10 cellular contexts compared by ENCODE assay signal in genomic region chr17:40312893-40313659, GRCh38. TPM values are rescaled to one million over a fixed set of nuclear protein-coding genes. Genes with fewer than 3 reads are reported as not detected.
A peak's percentile ranks its signal among the peaks of the same experiment; 100 is the strongest.
DNase-seq lines count a peak whose midpoint lies in the region; ATAC-seq, FAIRE-seq and TF ChIP-seq lines count a peak whose summit lies in the region.
"Had no signal": no experiment of that assay in that cellular context is flagged by ENCODE, and none has a peak within 500 bp of the region (broad histone marks: within the 10 kb centered on the region; RNA-seq: fewer than 3 reads in every experiment).

No MANE protein-coding gene starts in this region.

- TF ChIP-seq POLR2A in spleen (IDR thresholded peaks at IDR 0.05): no peak

- H3K9me3 Mint-ChIP-seq in GM23338: no peaks in the 10 kb centered on the region
- H3K9me3 Mint-ChIP-seq in activated CD4-positive, alpha-beta T cell treated with anti-CD3 and anti-CD28 coated beads for 36 hours (ENCODE audit: low read depth): no peaks in the 10 kb centered on the region
- H3K9me3 Mint-ChIP-seq: naive thymus-derived CD4-positive, alpha-beta T cell had no signal

- H3K27me3 Mint-ChIP-seq in GM23338 (ENCODE audit: insufficient read depth, low read depth, poor library complexity): peaks cover 31% of the 10 kb centered on the region
- no peaks in the 10 kb centered on the region for H3K27me3 Mint-ChIP-seq in activated CD4-positive, alpha-beta T cell treated with anti-CD3 and anti-CD28 coated beads for 36 hours
- H3K27me3 Mint-ChIP-seq: naive thymus-derived CD4-positive, alpha-beta T cell had no signal

- H3K36me3 ChIP-seq in GM23338 (ENCODE audit: insufficient read depth) (no peaks in the 10 kb centered on the region), kidney (ENCODE audit: control insufficient read depth in 1 of 2, insufficient read depth in 2 of 2, low read length in 2 of 2) (no peaks in the 10 kb centered on the region), spleen (no peaks in the 10 kb centered on the region)

- 0 out of 2 replicates have a peak overlapping the region, but pooled peaks have one; percentile 3 for H3K27ac Mint-ChIP-seq in GM23338
- no peak overlapping the region for H3K27ac Mint-ChIP-seq in activated CD4-positive, alpha-beta T cell treated with anti-CD3 and anti-CD28 coated beads for 36 hours

- no peaks in the 10 kb centered on the region for H3K79me2 ChIP-seq in GM23338 (replicated peaks; ENCODE audit: insufficient read depth)

- H3K4me1 Mint-ChIP-seq in GM23338: peaks cover 70% of the 10 kb centered on the region
- peaks cover 64% of the 10 kb centered on the region for H3K4me1 Mint-ChIP-seq in activated CD4-positive, alpha-beta T cell treated with anti-CD3 and anti-CD28 coated beads for 36 hours

- H3K9ac ChIP-seq in kidney (ENCODE audit: low read length in 2 of 2): peak overlapping the region; percentile 13 to 17

- no peaks in the 10 kb centered on the region; the same call in 2 of the 3 replicates for H3K36me3 Mint-ChIP-seq in GM23338 (ENCODE audit: low read depth)
- no peaks in the 10 kb centered on the region for H3K36me3 Mint-ChIP-seq in activated CD4-positive, alpha-beta T cell treated with anti-CD3 and anti-CD28 coated beads for 36 hours (ENCODE audit: low read depth)
- H3K36me3 Mint-ChIP-seq: naive thymus-derived CD4-positive, alpha-beta T cell had no signal

- no peaks in the 10 kb centered on the region; the same call in 1 of the 2 replicates for H4K20me1 ChIP-seq in GM23338 (replicated peaks; ENCODE audit: insufficient read depth)

- H3K27me3 ChIP-seq in GM23338 (ENCODE audit: insufficient read depth) (peaks cover 33% of the 10 kb centered on the region), spleen (replicated peaks in 1 of 7) (no peaks in the 10 kb centered on the region)

- H3K27ac ChIP-seq in GM23338 (ENCODE audit: low read depth) (no peak overlapping the region), kidney (ENCODE audit: low read depth in 2 of 2, low read length in 2 of 2) (peak overlapping the region; percentile 72 to 73), spleen (peak overlapping the region in 5 of 8 donors; percentile 33 to 89 (median 85))

- H3K4me1 ChIP-seq in GM23338 (ENCODE audit: insufficient read depth) (peaks cover 43% of the 10 kb centered on the region), kidney (ENCODE audit: control insufficient read depth in 1 of 2, insufficient read depth in 1 of 2, low read depth in 1 of 2, low read length in 2 of 2) (peaks cover 58 to 79% of the 10 kb centered on the region in 2 donors), spleen (peaks cover 67 to 100% (median 97%) of the 10 kb centered on the region in 6 donors)

- H2AFZ ChIP-seq in GM23338: no peak overlapping the region

- POLR2A ChIA-PET in activated CD4-positive, alpha-beta T cell treated with anti-CD3 and anti-CD28 coated beads for 36 hours (lab: Charles Lee): interaction anchor here (0.5 kb wide), 1 partner anchor 179 kb away, joined by 3 read pairs; no protein-coding TSS in a partner anchor

- peaks cover 21% of the 10 kb centered on the region for H3F3A ChIP-seq in GM23338 (replicated peaks; ENCODE audit: low read depth)

- 72 to 85% (median 77%) methylated on average over 4 of the region's 4 CpGs for WGBS in spleen, 5 donors

- intact Hi-C loops in kidney (cut with DNase I) (no loop called here), spleen (cut with DNase I; ENCODE audit: low total_unique reads) (no loop called here)
- intact Hi-C loops in activated CD4-positive, alpha-beta T cell treated with anti-CD3 and anti-CD28 coated beads for 36 hours (cut with DNase I, micrococcal nuclease): no loop called here

- TF ChIP-seq CTCF in GM23338 (conservative IDR thresholded peaks at IDR 0.05; ENCODE audit: low read depth in 2 of 2) (no peak), kidney (IDR thresholded peaks at IDR 0.05; ENCODE audit: borderline replicate concordance, extremely low read depth, insufficient read depth) (no peak), spleen (IDR thresholded peaks at IDR 0.05 in 8 of 11, conservative IDR thresholded peaks at IDR 0.05 in 3 of 11) (no peak)

- H3K9me3 ChIP-seq in kidney (ENCODE audit: control insufficient read depth in 1 of 2, low read length in 2 of 2) (no peaks in the 10 kb centered on the region), spleen (no peaks in the 10 kb centered on the region)

- no peak for FAIRE-seq in kidney (lab: Jason Lieb, UNC)

- ATAC-seq in GM23338 (no peak), GM21825 (IDR thresholded peaks at IDR 0.05; ENCODE audit: unreplicated experiment) (no peak), GM21515 (IDR thresholded peaks at IDR 0.05; ENCODE audit: unreplicated experiment) (no peak)
- no peak for ATAC-seq in activated CD4-positive, alpha-beta T cell treated with anti-CD3 and anti-CD28 coated beads for 36 hours
- ATAC-seq: naive thymus-derived CD4-positive, alpha-beta T cell had no signal

- no peak overlapping the region for H3K4me3 Mint-ChIP-seq in GM23338
- no peak overlapping the region for H3K4me3 Mint-ChIP-seq in activated CD4-positive, alpha-beta T cell treated with anti-CD3 and anti-CD28 coated beads for 36 hours

- CTCF ChIA-PET in activated CD4-positive, alpha-beta T cell treated with anti-CD3 and anti-CD28 coated beads for 36 hours (lab: Charles Lee): interaction anchor here (0.5 to 1.2 kb wide), 3 partner anchors 11 to 43 kb away, joined by 3 read pairs; no protein-coding TSS in a partner anchor

- no peak for DNase-seq in GM23338 (ENCODE audit: low spot score)
- DNase-seq in RPMI8226: peak; percentile 48
- DNase-seq in kidney: peak; percentile 64
- DNase-seq in spleen: no peak
- DNase-seq in midbrain (lab: John Stamatoyannopoulos, UW): no peak
- no peak for DNase-seq in activated CD4-positive, alpha-beta T cell treated with anti-CD3 and anti-CD28 coated beads for 36 hours
- DNase-seq: activated CD8-positive, alpha-beta memory T cell treated with anti-CD3 and anti-CD28 coated beads, Interleukin-2, amount 50 U/mL, for 4 hours; naive thymus-derived CD4-positive, alpha-beta T cell had no signal

- no peaks in the 10 kb centered on the region for H3K9me2 ChIP-seq in GM23338 (ENCODE audit: insufficient read depth)

- H3K4me3 ChIP-seq in GM23338 (no peak overlapping the region), kidney (ENCODE audit: low read length in 2 of 2) (no peak overlapping the region), spleen (no peak overlapping the region)

- peak overlapping the region; percentile 57; the same call in 1 of the 2 replicates for H3K4me2 ChIP-seq in GM23338

TF ChIP-seq in GM23338, 12 proteins besides CTCF, POLR2A, EP300 and RAD21 (continues in another document):
- no peak for TF ChIP-seq POLR2AphosphoS5 (IDR thresholded peaks at IDR 0.05; ENCODE audit: low read depth)
- no peak for TF ChIP-seq ZNF331 (CRISPR knock-in tag; IDR thresholded peaks at IDR 0.05; ENCODE audit: low read depth)
- no peak for TF ChIP-seq ETS1 (IDR thresholded peaks at IDR 0.05)
- no peak for TF ChIP-seq JUNB (IDR thresholded peaks at IDR 0.05; ENCODE audit: unreplicated experiment)
- no peak for TF ChIP-seq EZH2 (IDR thresholded peaks at IDR 0.05; ENCODE audit: low read depth, unreplicated experiment)

RNA-seq across cellular contexts. Expression of gene RARA, which starts 4.1 kb away (rescaled TPM):
- total RNA-seq in GM23338 (2014; rRNA removed; shearing (Covaris generic)): 15.9 and 17.8 TPM in 2 replicates
- polyA plus RNA-seq in GM23338 (2016; fragmentation: Nextera tagmentation; extraction: Ambion mirVana) (7.4 and 8.7 TPM in 2 replicates), kidney (ENCODE audit: insufficient read depth, low read depth, low replicate concordance) (22.5 TPM), spleen (10 to 100 TPM; 13.3 to 28.3 (median 14.8) TPM)
- total RNA-seq in kidney (45.7 TPM), spleen (10 to 100 TPM; 56.6 to 95.1 (median 71.2) TPM)
- total RNA-seq in activated CD4-positive, alpha-beta T cell treated with anti-CD3 and anti-CD28 coated beads for 36 hours: 10 to 100 TPM; 29.8 to 40.2 TPM

RNA-seq across cellular contexts. Expression of gene CDC6, which starts 25.4 kb away (rescaled TPM):
- 75.5 and 79.9 TPM in 2 replicates for total RNA-seq in GM23338 (2014; rRNA removed; shearing (Covaris generic))
- 40.6 and 46.2 TPM in 2 replicates for polyA plus RNA-seq in GM23338 (2016; fragmentation: Nextera tagmentation; extraction: Ambion mirVana)
- total RNA-seq in kidney: 1.7 TPM
- polyA plus RNA-seq in kidney (ENCODE audit: insufficient read depth, low read depth, low replicate concordance): 0.49 TPM
- total RNA-seq in spleen: 10 to 100 TPM in 2 of 7 donors, 1 to 10 TPM in 5; 4.2 to 11.6 (median 5.7) TPM
- 1 to 10 TPM; 1.2 to 4.8 (median 4.1) TPM for polyA plus RNA-seq in spleen
- total RNA-seq in activated CD4-positive, alpha-beta T cell treated with anti-CD3 and anti-CD28 coated beads for 36 hours: 100 to 1,000 TPM; 105 to 171 TPM

RNA-seq across cellular contexts. Expression of gene GJD3, which starts 51.5 kb away (rescaled TPM):
- total RNA-seq in GM23338 (2014; rRNA removed; shearing (Covaris generic)): 1.4 and 2.8 TPM in 2 replicates
- not detected in 2 replicates for polyA plus RNA-seq in GM23338 (2016; fragmentation: Nextera tagmentation; extraction: Ambion mirVana)
- total RNA-seq in kidney: 2.6 TPM
- not detected for polyA plus RNA-seq in kidney (ENCODE audit: insufficient read depth, low read depth, low replicate concordance)
- 10 to 100 TPM in 4 of 7 donors, 1 to 10 TPM in 3; 7.3 to 15.0 (median 10.4) TPM for total RNA-seq in spleen
- polyA plus RNA-seq in spleen: 1 to 10 TPM in 1 of 3 donors, under 1 TPM in 2; 0.20 to 1.1 (median 0.33) TPM
- total RNA-seq in activated CD4-positive, alpha-beta T cell treated with anti-CD3 and anti-CD28 coated beads for 36 hours: not detected
- polyA plus RNA-seq: naive thymus-derived CD4-positive, alpha-beta T cell had no signal

Comparison
In these comparisons a context has a peak if more than half of its experiments do, and no peak if none do; other contexts are left out.
1. DNase-seq: peak in RPMI8226 (single experiment) and kidney (single experiment); none in GM23338 (single experiment), spleen (single experiment), midbrain (single experiment) and activated CD4-positive, alpha-beta T cell treated with anti-CD3 and anti-CD28 coated beads for 36 hours (single experiment).